In genomic region chrX:70455366-70456202, GRCh38 we compare ENCODE assay signal across 9 cellular contexts. TPM values are rescaled to one million over a fixed set of nuclear protein-coding genes. Genes with fewer than 3 reads are reported as not detected.
DNase-seq lines count a peak whose midpoint lies in the region; ATAC-seq, FAIRE-seq and TF ChIP-seq lines count a peak whose summit lies in the region.
"Had no signal": no experiment of that assay in that cellular context is flagged by ENCODE, and none has a peak within 500 bp of the region (broad histone marks: within the 10 kb centered on the region; RNA-seq: fewer than 3 reads in every experiment).

No MANE protein-coding gene starts in this region.

- H3K4me2 ChIP-seq in DOHH2 (ENCODE audit: low read length) = peak overlapping the region; percentile 90
- peak overlapping the region; percentile 75 for H3K4me2 ChIP-seq in keratinocyte (ENCODE audit: control insufficient read depth, extremely low read depth, insufficient read depth, low read depth, low read length)

- TF ChIP-seq CTCF in DOHH2 (IDR thresholded peaks at IDR 0.05; ENCODE audit: low read depth, low read length, poor library complexity, severe bottlenecking) = no peak
- no peak for TF ChIP-seq CTCF in keratinocyte (optimal IDR thresholded peaks at IDR 0.05 in 1 of 3, IDR thresholded peaks at IDR 0.05 in 1 of 3, conservative IDR thresholded peaks at IDR 0.05 in 1 of 3; ENCODE audit: extremely low read depth in 1 of 3, insufficient read depth in 2 of 3, low read length in 3 of 3)

- peaks cover 31% of the 10 kb centered on the region for H3K4me1 Mint-ChIP-seq in activated naive CD8-positive, alpha-beta T cell (ENCODE audit: low read depth)

- H3K79me2 ChIP-seq in DOHH2 (ENCODE audit: control insufficient read depth, low read length) = peaks cover 21% of the 10 kb centered on the region
- H3K79me2 ChIP-seq in keratinocyte (ENCODE audit: control insufficient read depth, insufficient read depth, low read length) = no peaks in the 10 kb centered on the region

- 0 out of 2 replicates have a peak, but pooled peaks cover 9% of the 10 kb centered on the region for H3F3A ChIP-seq in DOHH2 (ENCODE audit: control insufficient read depth, insufficient read depth)

- H3K36me3 ChIP-seq in DOHH2 (ENCODE audit: control insufficient read depth, low read length) (peaks cover 6% of the 10 kb centered on the region; the same call in 1 of the 2 replicates), keratinocyte (ENCODE audit: control insufficient read depth in 2 of 2, extremely low read depth in 1 of 2, insufficient read depth in 2 of 2, low read length in 2 of 2) (no peaks in the 10 kb centered on the region)

- H3K9me3 Mint-ChIP-seq in activated naive CD8-positive, alpha-beta T cell (ENCODE audit: low read depth) = no peaks in the 10 kb centered on the region

- H3K27me3 ChIP-seq in DOHH2 (ENCODE audit: control insufficient read depth, low read length) (no peaks in the 10 kb centered on the region), keratinocyte (ENCODE audit: control insufficient read depth, extremely low read depth, insufficient read depth, low read length) (no peaks in the 10 kb centered on the region)

- H3K9me3 ChIP-seq in DOHH2 (ENCODE audit: control insufficient read depth, insufficient read depth, low read length) = no peaks in the 10 kb centered on the region
- H3K9me3 ChIP-seq in keratinocyte (ENCODE audit: control insufficient read depth, low read depth, low read length) = no peaks in the 10 kb centered on the region

- dilution Hi-C loops in keratinocyte (cut with MboI; ENCODE audit: extremely low pct_ligation_motif_present, low sequenced_read_pairs) = no loop called here

- FAIRE-seq in keratinocyte (lab: Jason Lieb, UNC) = no peak

- DNase-seq in keratinocyte (ENCODE audit: low read depth, low spot score) = no peak
- no peak for DNase-seq in T1000 (lab: John Stamatoyannopoulos, UW)
- DNase-seq in NCI-H1694 treated with DMSO at 0.1 percent for 48 hours (lab: John Stamatoyannopoulos, UW) = no peak

- peaks cover 3% of the 10 kb centered on the region for H3K36me3 Mint-ChIP-seq in activated naive CD8-positive, alpha-beta T cell

- H3K4me3 ChIP-seq in DOHH2 (ENCODE audit: low read length) (peak overlapping the region; percentile 83), keratinocyte (ENCODE audit: control insufficient read depth in 2 of 3, extremely low read depth in 1 of 3, insufficient read depth in 2 of 3, low read depth in 1 of 3, low read length in 3 of 3) (peak overlapping the region; percentile 41 to 63 (median 62))

- H3K9ac ChIP-seq in keratinocyte (ENCODE audit: control insufficient read depth, extremely low read depth, insufficient read depth, low read length) = peak overlapping the region; percentile 58

- H3K27me3 Mint-ChIP-seq in activated naive CD8-positive, alpha-beta T cell = no peaks in the 10 kb centered on the region

- H4K20me1 ChIP-seq in DOHH2 (ENCODE audit: control insufficient read depth, insufficient read depth, low read depth, low read length) (no peaks in the 10 kb centered on the region), keratinocyte (ENCODE audit: control insufficient read depth, extremely low read depth, insufficient read depth, low read length) (no peaks in the 10 kb centered on the region)

- peak overlapping the region; percentile 89 for H3K27ac Mint-ChIP-seq in activated naive CD8-positive, alpha-beta T cell

- ATAC-seq in HG03521 (IDR thresholded peaks at IDR 0.05; ENCODE audit: unreplicated experiment) = peak; percentile 2
- no peak for ATAC-seq in GM19328 (IDR thresholded peaks at IDR 0.05; ENCODE audit: unreplicated experiment)

- no peaks in the 10 kb centered on the region for H3K9me1 ChIP-seq in keratinocyte (ENCODE audit: control insufficient read depth, extremely low read depth, insufficient read depth, low read length)

- peak overlapping the region; percentile 33 for H2AFZ ChIP-seq in keratinocyte (ENCODE audit: control insufficient read depth, low read length)

- peak overlapping the region; percentile 68 for H3K27ac ChIP-seq in DOHH2 (ENCODE audit: low read depth, low read length)
- H3K27ac ChIP-seq in keratinocyte (ENCODE audit: control insufficient read depth, insufficient read depth, low read length) = no peak overlapping the region
- H3K27ac ChIP-seq in temporal lobe (ENCODE audit: low read depth, low read length) = peak overlapping the region; percentile 44

- H3K4me3 Mint-ChIP-seq in activated naive CD8-positive, alpha-beta T cell = peak overlapping the region; percentile 81

- no peaks in the 10 kb centered on the region for H3K9me2 ChIP-seq in DOHH2 (replicated peaks; ENCODE audit: control insufficient read depth, low read length)

- H3K4me1 ChIP-seq in DOHH2 (ENCODE audit: control insufficient read depth, low read length) (peaks cover 45% of the 10 kb centered on the region), keratinocyte (ENCODE audit: control insufficient read depth, extremely low read depth, insufficient read depth, low read length) (peaks cover 14% of the 10 kb centered on the region)

RNA-seq across cellular contexts. Expression of gene DLG3, which starts 10.9 kb away (rescaled TPM):
- polyA plus RNA-seq in keratinocyte = 5.9 to 10.1 TPM (median 8.7 TPM) in 3 replicates
- 11.7 TPM for polyA plus RNA-seq in keratinocyte (2011; ENCODE audit: low read depth)
- 5.4 and 8.1 TPM in 2 replicates for polyA plus RNA-seq in keratinocyte (2011; cell fraction: cytosol; rRNA removed)
- polyA plus RNA-seq in keratinocyte (2011; cell fraction: nucleus; rRNA removed) = 6.2 and 6.8 TPM in 2 replicates
- polyA plus RNA-seq in keratinocyte (2012; ENCODE audit: low replicate concordance) = 5.0 and 6.5 TPM in 2 replicates
- 5.0 to 11.3 TPM (median 5.9 TPM) in 3 replicates for polyA minus RNA-seq in keratinocyte
- polyA minus RNA-seq in keratinocyte (2011; cell fraction: cytosol; rRNA and poly(A)+ RNA removed) = 1.3 TPM
- polyA minus RNA-seq in keratinocyte (2011; cell fraction: nucleus; rRNA and poly(A)+ RNA removed) = 1.6 and 6.4 TPM in 2 replicates
- 84.8 TPM for total RNA-seq in temporal lobe

RNA-seq across cellular contexts. Expression of gene GDPD2, which starts 32.5 kb away (rescaled TPM):
- 4.4 to 22.1 TPM (median 7.2 TPM) in 3 replicates for polyA plus RNA-seq in keratinocyte
- polyA plus RNA-seq in keratinocyte (2011; ENCODE audit: low read depth) = 8.2 TPM
- 6.3 and 8.3 TPM in 2 replicates for polyA plus RNA-seq in keratinocyte (2011; cell fraction: cytosol; rRNA removed)
- polyA plus RNA-seq in keratinocyte (2011; cell fraction: nucleus; rRNA removed) = 33.4 and 52.7 TPM in 2 replicates
- polyA plus RNA-seq in keratinocyte (2012; ENCODE audit: low replicate concordance) = 3.0 and 15.0 TPM in 2 replicates
- polyA minus RNA-seq in keratinocyte = 5.1 to 30.3 TPM (median 8.7 TPM) in 3 replicates
- 8.4 TPM for polyA minus RNA-seq in keratinocyte (2011; cell fraction: cytosol; rRNA and poly(A)+ RNA removed)
- 13.8 and 22.4 TPM in 2 replicates for polyA minus RNA-seq in keratinocyte (2011; cell fraction: nucleus; rRNA and poly(A)+ RNA removed)
- total RNA-seq in temporal lobe = 3.9 TPM
- total RNA-seq: NCI-H460 had no signal
